ENCODE assay signal across 1 cellular context in the genomic region with DNA sequence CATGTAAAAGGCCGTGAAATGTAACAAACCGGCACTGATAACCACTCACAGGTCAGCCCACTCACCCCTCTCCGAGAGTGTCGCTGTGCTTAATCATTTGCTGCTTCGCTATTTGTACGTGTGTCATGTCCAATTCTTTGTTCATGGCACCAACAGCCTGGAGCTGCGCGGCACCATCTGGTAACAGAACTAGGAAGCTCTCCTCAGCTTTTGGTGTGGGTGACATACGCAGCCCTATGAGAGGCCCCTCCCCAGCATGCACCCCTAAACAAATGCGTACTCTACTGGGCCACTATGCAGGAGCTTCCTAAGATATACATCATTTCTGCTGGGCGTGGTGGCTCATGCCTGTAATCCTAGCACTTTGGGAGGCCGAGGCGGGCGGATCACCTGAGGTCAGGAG.
TF ChIP-seq lines count a peak whose summit lies in the region.

No MANE protein-coding gene starts in this region.

TF ChIP-seq in GM12878, 131 proteins besides CTCF, POLR2A, EP300 and RAD21 (continued from another document):
- TF ChIP-seq, protein P1, sequence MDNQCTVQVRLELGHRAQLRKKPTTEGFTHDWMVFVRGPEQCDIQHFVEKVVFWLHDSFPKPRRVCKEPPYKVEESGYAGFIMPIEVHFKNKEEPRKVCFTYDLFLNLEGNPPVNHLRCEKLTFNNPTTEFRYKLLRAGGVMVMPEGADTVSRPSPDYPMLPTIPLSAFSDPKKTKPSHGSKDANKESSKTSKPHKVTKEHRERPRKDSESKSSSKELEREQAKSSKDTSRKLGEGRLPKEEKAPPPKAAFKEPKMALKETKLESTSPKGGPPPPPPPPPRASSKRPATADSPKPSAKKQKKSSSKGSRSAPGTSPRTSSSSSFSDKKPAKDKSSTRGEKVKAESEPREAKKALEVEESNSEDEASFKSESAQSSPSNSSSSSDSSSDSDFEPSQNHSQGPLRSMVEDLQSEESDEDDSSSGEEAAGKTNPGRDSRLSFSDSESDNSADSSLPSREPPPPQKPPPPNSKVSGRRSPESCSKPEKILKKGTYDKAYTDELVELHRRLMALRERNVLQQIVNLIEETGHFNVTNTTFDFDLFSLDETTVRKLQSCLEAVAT (IDR thresholded peaks at IDR 0.05) = 0 out of 2 replicates have a peak, but pooled peaks have one; percentile 28
